ENCODE assay signal across 8 cellular contexts in the genomic region with DNA sequence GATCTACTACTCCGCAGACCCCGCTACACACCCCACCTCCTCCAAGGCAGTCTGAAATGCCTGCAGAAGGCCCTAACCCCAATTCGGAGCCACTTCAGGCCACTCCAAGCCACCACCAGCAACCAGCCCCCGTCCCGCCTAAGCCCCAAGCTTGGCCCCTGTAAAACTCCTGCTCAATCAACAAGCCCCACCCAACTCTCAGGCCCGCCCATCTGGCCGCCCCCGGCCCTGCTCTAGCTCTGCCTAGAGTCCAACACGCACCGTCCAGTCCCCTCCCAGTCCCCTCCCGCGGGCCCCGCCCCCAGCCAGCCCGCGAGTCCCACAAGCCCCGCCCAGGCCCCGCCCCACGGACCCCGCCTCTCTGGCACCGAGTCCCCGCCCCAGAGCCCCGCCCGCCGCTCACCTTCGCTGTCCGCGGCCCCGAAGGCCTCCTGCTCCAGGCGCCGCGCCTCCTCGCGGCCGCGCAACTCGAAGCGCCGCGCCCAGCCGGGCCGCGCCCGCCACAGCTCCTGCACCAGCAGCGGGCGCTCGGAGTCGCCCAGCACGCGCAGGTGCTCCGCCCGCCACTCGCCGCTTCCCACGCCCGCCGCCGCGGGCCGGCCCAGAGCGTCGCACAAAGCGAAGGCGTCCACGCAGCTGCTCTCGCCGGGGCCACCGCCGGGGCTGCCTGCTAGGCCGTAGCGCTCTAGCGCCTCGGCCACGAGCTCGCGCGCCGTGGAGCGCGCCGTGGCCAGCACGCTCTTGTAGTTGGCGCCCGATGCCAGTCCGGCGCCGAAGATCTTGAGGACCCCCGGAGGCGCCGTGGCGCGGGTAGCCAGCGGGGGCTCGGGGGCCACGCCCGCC. TPM values are rescaled to one million over a fixed set of nuclear protein-coding genes. Genes with fewer than 3 reads are reported as not detected.
DNase-seq lines count a peak whose midpoint lies in the region; ATAC-seq and TF ChIP-seq lines count a peak whose summit lies in the region.

No MANE protein-coding gene starts in this region.

- H3K27ac ChIP-seq in right cardiac atrium (ENCODE audit: low read length) (peak overlapping the region; percentile 61), urinary bladder (ENCODE audit: low read depth) (peak overlapping the region; percentile 56)

- ATAC-seq in right cardiac atrium = peak; percentile 79 to 91

- WGBS in right cardiac atrium = 2% methylated on average over 91 of the region's 95 CpGs
- WGBS in urinary bladder = 1% methylated on average over 94 of the region's 95 CpGs

- H3K4me1 ChIP-seq in right cardiac atrium (ENCODE audit: control insufficient read depth, insufficient read depth, low read length) = no peaks in the 10 kb centered on the region
- no peaks in the 10 kb centered on the region for H3K4me1 ChIP-seq in urinary bladder (ENCODE audit: insufficient read depth)

- H3K36me3 ChIP-seq in urinary bladder (ENCODE audit: insufficient read depth) = no peaks in the 10 kb centered on the region

- intact Hi-C loops in right cardiac atrium (cut with DNase I) = no loop called here

- TF ChIP-seq CTCF in HFF-Myc (IDR thresholded peaks at IDR 0.05; ENCODE audit: low read depth, low read length, missing control alignments) = peak; percentile 7

- H3K4me3 ChIP-seq in HFF-Myc (replicated peaks; ENCODE audit: low read depth, low read length) (peak overlapping the region; percentile 41), right cardiac atrium (ENCODE audit: low read length) (peak overlapping the region; percentile 58), urinary bladder (ENCODE audit: low read depth, low read length) (peak overlapping the region; percentile 55)

- no peaks in the 10 kb centered on the region for H3K27me3 ChIP-seq in right cardiac atrium (ENCODE audit: control insufficient read depth, insufficient read depth)

- DNase-seq in EL (peak; percentile 86), HFF-Myc (ENCODE audit: extremely low read depth, low read depth) (no peak), NCI-H146 treated with DMSO at 0.1 percent for 48 hours (lab: John Stamatoyannopoulos, UW; ENCODE audit: unreplicated experiment) (peak; percentile 90), T-helper 2 cell (peak; percentile 77 to 96 (median 88)), anterior cingulate cortex (lab: John Stamatoyannopoulos, UW) (peak in 56 of 58 donors; percentile 16 to 90 (median 75)), right cardiac atrium (peak; percentile 95 to 98 (median 97)), pulmonary artery endothelial cell (ENCODE audit: low read depth, low spot score) (peak; percentile 64)

- no peaks in the 10 kb centered on the region for H3K9me3 ChIP-seq in right cardiac atrium (ENCODE audit: control insufficient read depth, low read length)

RNA-seq across cellular contexts. Expression of gene RASIP1, which starts 1.6 kb away (rescaled TPM):
- total RNA-seq in right cardiac atrium (10 to 100 TPM; 13.8 to 19.6 (median 17.5) TPM), pulmonary artery endothelial cell (70.1 and 71.7 TPM in 2 replicates), urinary bladder (10.8 TPM)
- polyA plus RNA-seq in right cardiac atrium (20.4 TPM), urinary bladder (15.5 TPM)

RNA-seq across cellular contexts. Expression of gene IZUMO1, which starts 7.9 kb away (rescaled TPM):
- under 1 TPM; 0.18 to 0.54 (median 0.38) TPM for total RNA-seq in right cardiac atrium
- polyA plus RNA-seq in right cardiac atrium = 0.34 TPM
- 0.28 and 0.33 TPM in 2 replicates for total RNA-seq in pulmonary artery endothelial cell
- total RNA-seq in urinary bladder = not detected
- not detected for polyA plus RNA-seq in urinary bladder

RNA-seq across cellular contexts. Expression of gene FUT1, which starts 13.7 kb away (rescaled TPM):
- total RNA-seq in right cardiac atrium = 1 to 10 TPM; 2.2 to 4.0 (median 2.6) TPM
- polyA plus RNA-seq in right cardiac atrium = 3.0 TPM
- 8.0 and 10.3 TPM in 2 replicates for total RNA-seq in pulmonary artery endothelial cell
- total RNA-seq in urinary bladder = 1.6 TPM
- polyA plus RNA-seq in urinary bladder = 1.5 TPM

RNA-seq across cellular contexts. Expression of gene FGF21, which starts 16.5 kb away (rescaled TPM):
- total RNA-seq in right cardiac atrium (not detected), pulmonary artery endothelial cell (not detected in 2 replicates), urinary bladder (not detected)
- polyA plus RNA-seq in right cardiac atrium (not detected), urinary bladder (not detected)

RNA-seq across cellular contexts. Expression of gene MAMSTR, which starts 19.3 kb away (rescaled TPM):
- total RNA-seq in right cardiac atrium = 1 to 10 TPM; 1.6 to 5.7 (median 3.5) TPM
- 4.0 TPM for polyA plus RNA-seq in right cardiac atrium
- total RNA-seq in pulmonary artery endothelial cell = 0.14 and 0.20 TPM in 2 replicates
- 2.5 TPM for total RNA-seq in urinary bladder
- 3.0 TPM for polyA plus RNA-seq in urinary bladder
